18 cellular contexts compared by ENCODE assay signal in the genomic region with DNA sequence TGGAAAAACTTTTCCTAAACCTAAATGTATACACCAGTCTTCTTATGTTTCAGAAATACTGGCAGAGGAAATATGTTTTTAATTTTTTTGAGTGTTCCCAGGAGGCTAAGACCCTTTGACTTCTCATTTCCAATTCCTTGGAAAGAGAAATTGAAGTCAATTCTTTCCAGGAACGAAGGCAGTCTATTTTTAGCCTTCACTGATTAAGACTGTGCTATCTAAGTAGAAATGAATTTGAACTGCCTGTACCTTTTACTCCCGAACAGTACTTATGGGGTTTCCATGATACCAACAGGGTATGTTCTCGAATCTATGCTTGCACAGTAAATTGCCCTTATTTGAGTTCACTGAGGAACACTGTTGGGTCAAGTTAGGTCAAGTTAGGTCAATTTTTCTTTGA.
DNase-seq lines count a peak whose midpoint lies in the region; ATAC-seq and TF ChIP-seq lines count a peak whose summit lies in the region.
"Had no signal": no experiment of that assay in that cellular context is flagged by ENCODE, and none has a peak within 500 bp of the region (broad histone marks: within the 10 kb centered on the region; RNA-seq: fewer than 3 reads in every experiment).

No MANE protein-coding gene starts in this region.

- H3K9ac ChIP-seq in OCI-LY3 (ENCODE audit: low read length) (no peak overlapping the region), parathyroid adenoma (no peak overlapping the region)

- 14% methylated on average over 3 of the region's 3 CpGs for WGBS in right cardiac atrium
- 56 to 76% methylated on average over 3 of the region's 3 CpGs for whole genome bisulfite sequencing in esophagus squamous epithelium, 2 donors

- no peaks in the 10 kb centered on the region for H3K79me2 ChIP-seq in ACC112 (ENCODE audit: control insufficient read depth, insufficient read depth, low read length, unreplicated experiment)
- no peaks in the 10 kb centered on the region for H3K79me2 ChIP-seq in OCI-LY3 (ENCODE audit: low read length)
- H3K79me2 ChIP-seq in parathyroid adenoma: no peaks in the 10 kb centered on the region

- no peaks in the 10 kb centered on the region for H4K20me1 ChIP-seq in OCI-LY3 (ENCODE audit: insufficient read depth, low read length)

- H3K27me3 ChIP-seq in ACC112 (ENCODE audit: insufficient read depth, low read length) (no peaks in the 10 kb centered on the region), OCI-LY3 (ENCODE audit: low read depth, low read length) (no peaks in the 10 kb centered on the region), right cardiac atrium (ENCODE audit: control insufficient read depth, insufficient read depth) (no peaks in the 10 kb centered on the region), parathyroid adenoma (ENCODE audit: control insufficient read depth, insufficient read depth, low read length) (no peaks in the 10 kb centered on the region), esophagus squamous epithelium (no peaks in the 10 kb centered on the region)
- H3K27me3 ChIP-seq: colonic mucosa, upper lobe of left lung had no signal

- no peak overlapping the region for H3K27ac ChIP-seq in ACC112 (ENCODE audit: low read depth, low read length)
- no peak overlapping the region for H3K27ac ChIP-seq in OCI-LY3 (ENCODE audit: low read length)
- H3K27ac ChIP-seq in right cardiac atrium (ENCODE audit: low read length): no peak overlapping the region
- peak overlapping the region; percentile 90 for H3K27ac ChIP-seq in parathyroid adenoma
- no peak overlapping the region for H3K27ac ChIP-seq in esophagus squamous epithelium
- H3K27ac ChIP-seq: colonic mucosa had no signal

- H3K36me3 ChIP-seq in ACC112 (ENCODE audit: insufficient read depth, low read length): no peaks in the 10 kb centered on the region
- H3K36me3 ChIP-seq in OCI-LY3 (replicated peaks; ENCODE audit: low read depth, low read length): no peaks in the 10 kb centered on the region
- H3K36me3 ChIP-seq in parathyroid adenoma (ENCODE audit: control insufficient read depth, insufficient read depth, low read length): no peaks in the 10 kb centered on the region
- no peaks in the 10 kb centered on the region for H3K36me3 ChIP-seq in esophagus squamous epithelium
- H3K36me3 ChIP-seq: colonic mucosa, upper lobe of left lung had no signal

- TF ChIP-seq CTCF in OCI-LY3 (IDR thresholded peaks at IDR 0.05; ENCODE audit: low read depth, low read length): no peak
- no peak for TF ChIP-seq CTCF in parathyroid adenoma (IDR thresholded peaks at IDR 0.05)
- TF ChIP-seq CTCF in esophagus squamous epithelium (IDR thresholded peaks at IDR 0.05): no peak

- H3K4me3 ChIP-seq in ACC112 (ENCODE audit: low read depth, low read length) (peak overlapping the region; percentile 63; the same call in 1 of the 2 replicates), OCI-LY3 (ENCODE audit: low read length) (no peak overlapping the region), right cardiac atrium (ENCODE audit: low read length) (peak overlapping the region; percentile 33), parathyroid adenoma (ENCODE audit: low read depth, low read length) (no peak overlapping the region), esophagus squamous epithelium (no peak overlapping the region)
- H3K4me3 ChIP-seq: colonic mucosa, K562 had no signal

- no peak for DNase-seq in right cardiac atrium
- no peak for DNase-seq in esophagus squamous epithelium (lab: John Stamatoyannopoulos, UW)
- no peak for DNase-seq in DMS 273 (lab: John Stamatoyannopoulos, UW; ENCODE audit: unreplicated experiment)
- DNase-seq in NCI-H1105 (lab: John Stamatoyannopoulos, UW): no peak
- DNase-seq: activated CD4-positive, alpha-beta T cell treated with anti-CD3 and anti-CD28 coated beads for 4 hours; activated naive CD4-positive, alpha-beta T cell treated with Interleukin-2 at 50 U/mL for 16 hours; colonic mucosa; glutamatergic neuron; H7; NCI-H1092 treated with DMSO at 0.1 percent for 48 hours; NCI-H774; stimulated activated naive B cell treated with anti-CD40 and anti-IgM and Interleukin-4, amounts not matched to agents 10 μg/mL and 1 μg/mL and 100 μg/mL, for 72 hours; upper lobe of left lung had no signal

- H3K9me3 ChIP-seq in OCI-LY3 (ENCODE audit: insufficient read depth, low read length) (no peaks in the 10 kb centered on the region), right cardiac atrium (ENCODE audit: control insufficient read depth, low read length) (no peaks in the 10 kb centered on the region), parathyroid adenoma (ENCODE audit: control insufficient read depth, low read length) (no peaks in the 10 kb centered on the region), esophagus squamous epithelium (no peaks in the 10 kb centered on the region)
- H3K9me3 ChIP-seq: colonic mucosa, upper lobe of left lung had no signal

- H3K4me2 ChIP-seq in OCI-LY3 (ENCODE audit: low read length) (peak overlapping the region; percentile 42; the same call in 1 of the 2 replicates), parathyroid adenoma (ENCODE audit: low read length) (no peak overlapping the region)

- H3K4me1 ChIP-seq in ACC112 (ENCODE audit: control insufficient read depth, insufficient read depth, low read length, unreplicated experiment) (peaks cover 14% of the 10 kb centered on the region), OCI-LY3 (ENCODE audit: low read length) (peaks cover 3% of the 10 kb centered on the region; the same call in 1 of the 2 replicates), right cardiac atrium (ENCODE audit: control insufficient read depth, insufficient read depth, low read length) (no peaks in the 10 kb centered on the region), parathyroid adenoma (peaks cover 30% of the 10 kb centered on the region), esophagus squamous epithelium (peaks cover 0 to 6% (median 0%) of the 10 kb centered on the region in 3 donors)
- H3K4me1 ChIP-seq: colonic mucosa had no signal

- H2AFZ ChIP-seq in ACC112 (ENCODE audit: low read length, unreplicated experiment) (peak overlapping the region; percentile 56), OCI-LY3 (ENCODE audit: low read depth, low read length) (no peak overlapping the region), parathyroid adenoma (peak overlapping the region; percentile 72)

- no peak for TF ChIP-seq POLR2A in esophagus squamous epithelium (IDR thresholded peaks at IDR 0.05)

- intact Hi-C loops in right cardiac atrium (cut with DNase I): no loop called here
- intact Hi-C loops in esophagus squamous epithelium (cut with DNase I): no loop called here

- ATAC-seq in right cardiac atrium (peak; percentile 43 to 50), SK-N-SH treated with all-trans-retinoic acid at 6 μM for 48 hours (no peak)
- ATAC-seq: K562; stimulated activated naive B cell treated with anti-CD40 and anti-IgM and Interleukin-4, amounts not matched to agents 10 μg/mL and 1 μg/mL and 100 μg/mL, for 72 hours had no signal

TF ChIP-seq in SK-N-SH treated with all-trans-retinoic acid at 6 μM for 48 hours, 23 proteins besides CTCF, POLR2A, EP300 and RAD21:
- TF ChIP-seq OSR1 (CRISPR knock-in tag; IDR thresholded peaks at IDR 0.05) (no peak), RARB (CRISPR knock-in tag; IDR thresholded peaks at IDR 0.05) (no peak), BACH2 (CRISPR knock-in tag; IDR thresholded peaks at IDR 0.05; ENCODE audit: borderline replicate concordance) (no peak), ISL1 (CRISPR knock-in tag; IDR thresholded peaks at IDR 0.05) (no peak), ZNF8 (CRISPR knock-in tag; IDR thresholded peaks at IDR 0.05) (no peak), ZNF70 (CRISPR knock-in tag; IDR thresholded peaks at IDR 0.05) (no peak), ZFP30 (CRISPR knock-in tag; IDR thresholded peaks at IDR 0.05) (no peak), GLIS3 (CRISPR knock-in tag; IDR thresholded peaks at IDR 0.05) (no peak), TOX (CRISPR knock-in tag; IDR thresholded peaks at IDR 0.05; ENCODE audit: borderline replicate concordance) (no peak), TCF4 (CRISPR knock-in tag; IDR thresholded peaks at IDR 0.05; ENCODE audit: borderline replicate concordance) (no peak), ZFP3 (CRISPR knock-in tag; IDR thresholded peaks at IDR 0.05) (no peak)
- TF ChIP-seq, protein P1, sequence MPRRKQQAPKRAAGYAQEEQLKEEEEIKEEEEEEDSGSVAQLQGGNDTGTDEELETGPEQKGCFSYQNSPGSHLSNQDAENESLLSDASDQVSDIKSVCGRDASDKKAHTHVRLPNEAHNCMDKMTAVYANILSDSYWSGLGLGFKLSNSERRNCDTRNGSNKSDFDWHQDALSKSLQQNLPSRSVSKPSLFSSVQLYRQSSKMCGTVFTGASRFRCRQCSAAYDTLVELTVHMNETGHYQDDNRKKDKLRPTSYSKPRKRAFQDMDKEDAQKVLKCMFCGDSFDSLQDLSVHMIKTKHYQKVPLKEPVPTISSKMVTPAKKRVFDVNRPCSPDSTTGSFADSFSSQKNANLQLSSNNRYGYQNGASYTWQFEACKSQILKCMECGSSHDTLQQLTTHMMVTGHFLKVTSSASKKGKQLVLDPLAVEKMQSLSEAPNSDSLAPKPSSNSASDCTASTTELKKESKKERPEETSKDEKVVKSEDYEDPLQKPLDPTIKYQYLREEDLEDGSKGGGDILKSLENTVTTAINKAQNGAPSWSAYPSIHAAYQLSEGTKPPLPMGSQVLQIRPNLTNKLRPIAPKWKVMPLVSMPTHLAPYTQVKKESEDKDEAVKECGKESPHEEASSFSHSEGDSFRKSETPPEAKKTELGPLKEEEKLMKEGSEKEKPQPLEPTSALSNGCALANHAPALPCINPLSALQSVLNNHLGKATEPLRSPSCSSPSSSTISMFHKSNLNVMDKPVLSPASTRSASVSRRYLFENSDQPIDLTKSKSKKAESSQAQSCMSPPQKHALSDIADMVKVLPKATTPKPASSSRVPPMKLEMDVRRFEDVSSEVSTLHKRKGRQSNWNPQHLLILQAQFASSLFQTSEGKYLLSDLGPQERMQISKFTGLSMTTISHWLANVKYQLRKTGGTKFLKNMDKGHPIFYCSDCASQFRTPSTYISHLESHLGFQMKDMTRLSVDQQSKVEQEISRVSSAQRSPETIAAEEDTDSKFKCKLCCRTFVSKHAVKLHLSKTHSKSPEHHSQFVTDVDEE (CRISPR knock-in tag; IDR thresholded peaks at IDR 0.05): no peak
- TF ChIP-seq, protein P2, sequence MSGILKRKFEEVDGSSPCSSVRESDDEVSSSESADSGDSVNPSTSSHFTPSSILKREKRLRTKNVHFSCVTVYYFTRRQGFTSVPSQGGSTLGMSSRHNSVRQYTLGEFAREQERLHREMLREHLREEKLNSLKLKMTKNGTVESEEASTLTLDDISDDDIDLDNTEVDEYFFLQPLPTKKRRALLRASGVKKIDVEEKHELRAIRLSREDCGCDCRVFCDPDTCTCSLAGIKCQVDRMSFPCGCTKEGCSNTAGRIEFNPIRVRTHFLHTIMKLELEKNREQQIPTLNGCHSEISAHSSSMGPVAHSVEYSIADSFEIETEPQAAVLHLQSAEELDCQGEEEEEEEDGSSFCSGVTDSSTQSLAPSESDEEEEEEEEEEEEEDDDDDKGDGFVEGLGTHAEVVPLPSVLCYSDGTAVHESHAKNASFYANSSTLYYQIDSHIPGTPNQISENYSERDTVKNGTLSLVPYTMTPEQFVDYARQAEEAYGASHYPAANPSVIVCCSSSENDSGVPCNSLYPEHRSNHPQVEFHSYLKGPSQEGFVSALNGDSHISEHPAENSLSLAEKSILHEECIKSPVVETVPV (CRISPR knock-in tag; IDR thresholded peaks at IDR 0.05): no peak

Comparison
In these comparisons a context has a peak if more than half of its experiments do, and no peak if none do; other contexts are left out.
1. H3K4me3 ChIP-seq: peak in ACC112 (single experiment) and right cardiac atrium (single experiment); none in OCI-LY3 (single experiment), parathyroid adenoma (single experiment) and esophagus squamous epithelium (0 of 4).